27 cellular contexts compared by ENCODE assay signal in genomic region chr2:47022399-47022798, GRCh38.
DNase-seq lines count a peak whose midpoint lies in the region; ATAC-seq, FAIRE-seq and TF ChIP-seq lines count a peak whose summit lies in the region.
"Had no signal": no experiment of that assay in that cellular context is flagged by ENCODE, and none has a peak within 500 bp of the region (broad histone marks: within the 10 kb centered on the region; RNA-seq: fewer than 3 reads in every experiment).

No MANE protein-coding gene starts in this region.

- H3K9me3 ChIP-seq in left ventricle myocardium inferior (replicated peaks) = no peaks in the 10 kb centered on the region
- H3K9me3 ChIP-seq: MG63, ovary, Peyer's patch, SJCRH30, thyroid gland had no signal

- TF ChIP-seq CTCF in left ventricle myocardium inferior (IDR thresholded peaks at IDR 0.05; ENCODE audit: borderline replicate concordance) (no peak), WTC11 (IDR thresholded peaks at IDR 0.05) (no peak)

- no peak overlapping the region for H3K4me3 ChIP-seq in left ventricle myocardium inferior
- H3K4me3 ChIP-seq: MG63, ovary, Peyer's patch, SJCRH30, thyroid gland had no signal

- H3K27ac ChIP-seq in left ventricle myocardium inferior (replicated peaks) (peak overlapping the region; percentile 88), layer of hippocampus (ENCODE audit: low read depth, low read length) (peak overlapping the region; percentile 35)
- H3K27ac ChIP-seq: ovary, Peyer's patch, SJCRH30, thyroid gland had no signal

- POLR2A ChIA-PET in WTC11 (lab: Charles Lee) = no interaction called here

- CTCF ChIA-PET in WTC11 (lab: Charles Lee) = no interaction called here

- intact Hi-C loops in left ventricle myocardium inferior (cut with micrococcal nuclease) = no loop called here
- intact Hi-C loops in left cardiac atrium (cut with DNase I) = no loop called here

- FAIRE-seq in urothelium cell line (lab: Jason Lieb, UNC) = peak; percentile 20
- FAIRE-seq: GM19239 had no signal

- H3K9me3 Mint-ChIP-seq in WTC11 = no peaks in the 10 kb centered on the region
- H3K9me3 Mint-ChIP-seq: mesothelial cell of epicardium; natural killer cell; stimulated activated effector memory CD8-positive, alpha-beta T cell treated with anti-CD3 and anti-CD28 coated beads, Interleukin-12 subunit alpha, Interleukin-12 subunit beta, amount 100 ng/mL, for 72 hours had no signal

- DNase-seq in left ventricle myocardium inferior (no peak), left cardiac atrium (no peak), WTC11 (ENCODE audit: low spot score) (no peak), urothelium cell line (ENCODE audit: low spot score) (no peak)
- DNase-seq: activated CD4-positive, alpha-beta T cell treated with anti-CD3 and anti-CD28 coated beads for 36 hours; CD4-positive, CD25-positive, alpha-beta regulatory T cell; effector memory CD4-positive, alpha-beta T cell; foreskin melanocyte; hippocampal formation; immature natural killer cell; MG63; natural killer cell; NCI-H2081; ovary; Peyer's patch; SJCRH30; stimulated activated CD4-positive, alpha-beta T cell treated with anti-CD3 and anti-CD28 coated beads, Interleukin-2, amount 100 ng/mL, for 48 hours; T-helper 1 cell; thyroid gland had no signal

- ATAC-seq in left cardiac atrium (no peak), WTC11 (no peak), SK-N-SH treated with all-trans-retinoic acid at 6 μM for 48 hours (no peak), HG02623 (IDR thresholded peaks at IDR 0.05; ENCODE audit: unreplicated experiment) (no peak)
- ATAC-seq: activated CD4-positive, alpha-beta T cell treated with anti-CD3 and anti-CD28 coated beads for 36 hours; esophagus mucosa; HCT116; natural killer cell; stimulated activated effector memory CD8-positive, alpha-beta T cell treated with anti-CD3 and anti-CD28 coated beads, Interleukin-12 subunit alpha, Interleukin-12 subunit beta, amount 100 ng/mL, for 72 hours had no signal

- H3K36me3 ChIP-seq in left ventricle myocardium inferior = peaks cover 45% of the 10 kb centered on the region
- H3K36me3 ChIP-seq: ovary had no signal

- peak overlapping the region; percentile 47; the same call in 1 of the 2 replicates for H3K27ac Mint-ChIP-seq in WTC11
- H3K27ac Mint-ChIP-seq: activated CD4-positive, alpha-beta T cell treated with anti-CD3 and anti-CD28 coated beads for 36 hours; mesothelial cell of epicardium; natural killer cell; stimulated activated effector memory CD8-positive, alpha-beta T cell treated with anti-CD3 and anti-CD28 coated beads, Interleukin-12 subunit alpha, Interleukin-12 subunit beta, amount 100 ng/mL, for 72 hours had no signal

- H3K27me3 Mint-ChIP-seq in WTC11 (ENCODE audit: low read depth) = no peaks in the 10 kb centered on the region
- H3K27me3 Mint-ChIP-seq: activated CD4-positive, alpha-beta T cell treated with anti-CD3 and anti-CD28 coated beads for 36 hours; CD4-positive, CD25-positive, alpha-beta regulatory T cell had no signal

- H3K4me3 Mint-ChIP-seq in WTC11 = no peak overlapping the region
- H3K4me3 Mint-ChIP-seq: activated CD4-positive, alpha-beta T cell treated with anti-CD3 and anti-CD28 coated beads for 36 hours; immature natural killer cell; mesothelial cell of epicardium; natural killer cell; stimulated activated effector memory CD8-positive, alpha-beta T cell treated with anti-CD3 and anti-CD28 coated beads, Interleukin-12 subunit alpha, Interleukin-12 subunit beta, amount 100 ng/mL, for 72 hours had no signal

- peaks cover 8% of the 10 kb centered on the region; the same call in 1 of the 2 replicates for H3K36me3 Mint-ChIP-seq in WTC11
- H3K36me3 Mint-ChIP-seq: natural killer cell had no signal

- H3K4me1 Mint-ChIP-seq in WTC11 = no peaks in the 10 kb centered on the region
- H3K4me1 Mint-ChIP-seq: immature natural killer cell, mesothelial cell of epicardium had no signal

- no peaks in the 10 kb centered on the region for H3K27me3 ChIP-seq in left ventricle myocardium inferior (ENCODE audit: low read depth)
- no peaks in the 10 kb centered on the region for H3K27me3 ChIP-seq in layer of hippocampus (ENCODE audit: control insufficient read depth, insufficient read depth, low read length)
- H3K27me3 ChIP-seq: MG63, ovary, Peyer's patch, SJCRH30, thyroid gland had no signal

- peaks cover 77% of the 10 kb centered on the region for H3K4me1 ChIP-seq in left ventricle myocardium inferior
- H3K4me1 ChIP-seq: thyroid gland had no signal

TF ChIP-seq in WTC11, 78 proteins besides CTCF, POLR2A, EP300 and RAD21 (continues in another document):
- no peak for TF ChIP-seq ATF1 (CRISPR knock-in tag; IDR thresholded peaks at IDR 0.05)
- TF ChIP-seq, protein P1, sequence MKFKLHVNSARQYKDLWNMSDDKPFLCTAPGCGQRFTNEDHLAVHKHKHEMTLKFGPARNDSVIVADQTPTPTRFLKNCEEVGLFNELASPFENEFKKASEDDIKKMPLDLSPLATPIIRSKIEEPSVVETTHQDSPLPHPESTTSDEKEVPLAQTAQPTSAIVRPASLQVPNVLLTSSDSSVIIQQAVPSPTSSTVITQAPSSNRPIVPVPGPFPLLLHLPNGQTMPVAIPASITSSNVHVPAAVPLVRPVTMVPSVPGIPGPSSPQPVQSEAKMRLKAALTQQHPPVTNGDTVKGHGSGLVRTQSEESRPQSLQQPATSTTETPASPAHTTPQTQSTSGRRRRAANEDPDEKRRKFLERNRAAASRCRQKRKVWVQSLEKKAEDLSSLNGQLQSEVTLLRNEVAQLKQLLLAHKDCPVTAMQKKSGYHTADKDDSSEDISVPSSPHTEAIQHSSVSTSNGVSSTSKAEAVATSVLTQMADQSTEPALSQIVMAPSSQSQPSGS (CRISPR knock-in tag; IDR thresholded peaks at IDR 0.05; ENCODE audit: borderline replicate concordance, low read depth) = no peak
- TF ChIP-seq, protein P2, sequence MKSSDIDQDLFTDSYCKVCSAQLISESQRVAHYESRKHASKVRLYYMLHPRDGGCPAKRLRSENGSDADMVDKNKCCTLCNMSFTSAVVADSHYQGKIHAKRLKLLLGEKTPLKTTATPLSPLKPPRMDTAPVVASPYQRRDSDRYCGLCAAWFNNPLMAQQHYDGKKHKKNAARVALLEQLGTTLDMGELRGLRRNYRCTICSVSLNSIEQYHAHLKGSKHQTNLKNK (CRISPR knock-in tag; IDR thresholded peaks at IDR 0.05) = no peak

TF ChIP-seq in SK-N-SH treated with all-trans-retinoic acid at 6 μM for 48 hours, 23 proteins besides CTCF, POLR2A, EP300 and RAD21:
- no peak for TF ChIP-seq GLIS3 (CRISPR knock-in tag; IDR thresholded peaks at IDR 0.05)
- no peak for TF ChIP-seq RARB (CRISPR knock-in tag; IDR thresholded peaks at IDR 0.05)
- TF ChIP-seq TCF4 (CRISPR knock-in tag; IDR thresholded peaks at IDR 0.05; ENCODE audit: borderline replicate concordance) = no peak
- TF ChIP-seq TOX (CRISPR knock-in tag; IDR thresholded peaks at IDR 0.05; ENCODE audit: borderline replicate concordance) = no peak
- TF ChIP-seq ZNF565 (CRISPR knock-in tag; conservative IDR thresholded peaks at IDR 0.05; ENCODE audit: low read depth) = no peak
- no peak for TF ChIP-seq ZFP3 (CRISPR knock-in tag; IDR thresholded peaks at IDR 0.05)
- no peak for TF ChIP-seq ZNF70 (CRISPR knock-in tag; IDR thresholded peaks at IDR 0.05)
- TF ChIP-seq, protein P3, sequence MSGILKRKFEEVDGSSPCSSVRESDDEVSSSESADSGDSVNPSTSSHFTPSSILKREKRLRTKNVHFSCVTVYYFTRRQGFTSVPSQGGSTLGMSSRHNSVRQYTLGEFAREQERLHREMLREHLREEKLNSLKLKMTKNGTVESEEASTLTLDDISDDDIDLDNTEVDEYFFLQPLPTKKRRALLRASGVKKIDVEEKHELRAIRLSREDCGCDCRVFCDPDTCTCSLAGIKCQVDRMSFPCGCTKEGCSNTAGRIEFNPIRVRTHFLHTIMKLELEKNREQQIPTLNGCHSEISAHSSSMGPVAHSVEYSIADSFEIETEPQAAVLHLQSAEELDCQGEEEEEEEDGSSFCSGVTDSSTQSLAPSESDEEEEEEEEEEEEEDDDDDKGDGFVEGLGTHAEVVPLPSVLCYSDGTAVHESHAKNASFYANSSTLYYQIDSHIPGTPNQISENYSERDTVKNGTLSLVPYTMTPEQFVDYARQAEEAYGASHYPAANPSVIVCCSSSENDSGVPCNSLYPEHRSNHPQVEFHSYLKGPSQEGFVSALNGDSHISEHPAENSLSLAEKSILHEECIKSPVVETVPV (CRISPR knock-in tag; IDR thresholded peaks at IDR 0.05) = no peak
- no peak for TF ChIP-seq ESRRG (CRISPR knock-in tag; IDR thresholded peaks at IDR 0.05)
- TF ChIP-seq ARNTL (CRISPR knock-in tag; IDR thresholded peaks at IDR 0.05; ENCODE audit: borderline replicate concordance, low read depth) = no peak
- TF ChIP-seq, protein P4, sequence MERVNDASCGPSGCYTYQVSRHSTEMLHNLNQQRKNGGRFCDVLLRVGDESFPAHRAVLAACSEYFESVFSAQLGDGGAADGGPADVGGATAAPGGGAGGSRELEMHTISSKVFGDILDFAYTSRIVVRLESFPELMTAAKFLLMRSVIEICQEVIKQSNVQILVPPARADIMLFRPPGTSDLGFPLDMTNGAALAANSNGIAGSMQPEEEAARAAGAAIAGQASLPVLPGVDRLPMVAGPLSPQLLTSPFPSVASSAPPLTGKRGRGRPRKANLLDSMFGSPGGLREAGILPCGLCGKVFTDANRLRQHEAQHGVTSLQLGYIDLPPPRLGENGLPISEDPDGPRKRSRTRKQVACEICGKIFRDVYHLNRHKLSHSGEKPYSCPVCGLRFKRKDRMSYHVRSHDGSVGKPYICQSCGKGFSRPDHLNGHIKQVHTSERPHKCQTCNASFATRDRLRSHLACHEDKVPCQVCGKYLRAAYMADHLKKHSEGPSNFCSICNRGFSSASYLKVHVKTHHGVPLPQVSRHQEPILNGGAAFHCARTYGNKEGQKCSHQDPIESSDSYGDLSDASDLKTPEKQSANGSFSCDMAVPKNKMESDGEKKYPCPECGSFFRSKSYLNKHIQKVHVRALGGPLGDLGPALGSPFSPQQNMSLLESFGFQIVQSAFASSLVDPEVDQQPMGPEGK (CRISPR knock-in tag; IDR thresholded peaks at IDR 0.05; ENCODE audit: borderline replicate concordance) = no peak
